ENCODE assay signal across 1 cellular context in the genomic region with DNA sequence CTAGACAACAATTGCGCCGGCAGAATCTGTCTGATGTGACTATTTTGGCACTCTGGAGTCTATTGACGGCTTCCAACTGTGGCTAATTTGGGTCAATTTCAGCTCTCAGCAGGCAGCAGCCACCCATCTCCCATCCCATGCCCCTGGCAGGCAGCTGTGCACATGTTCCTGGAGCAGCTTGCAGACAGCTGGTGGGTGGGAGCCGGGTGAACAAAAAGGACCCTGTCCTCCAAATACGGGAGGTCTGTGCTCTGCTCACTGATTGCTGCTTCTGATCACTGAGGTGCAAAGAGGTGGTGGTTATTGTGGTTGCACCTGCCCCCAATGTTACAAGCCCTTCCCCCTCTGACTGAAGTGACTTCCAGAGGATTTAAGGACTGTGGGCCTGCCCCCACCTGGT.
TF ChIP-seq lines count a peak whose summit lies in the region.

No MANE protein-coding gene starts in this region.

TF ChIP-seq in HepG2, 621 proteins besides CTCF, POLR2A, EP300 and RAD21:
- TF ChIP-seq GTF3A (CRISPR knock-in tag; conservative IDR thresholded peaks at IDR 0.05), result no peak
- TF ChIP-seq ARNT2 (CRISPR knock-in tag; IDR thresholded peaks at IDR 0.05; ENCODE audit: low read depth), result no peak
- TF ChIP-seq, protein P1, sequence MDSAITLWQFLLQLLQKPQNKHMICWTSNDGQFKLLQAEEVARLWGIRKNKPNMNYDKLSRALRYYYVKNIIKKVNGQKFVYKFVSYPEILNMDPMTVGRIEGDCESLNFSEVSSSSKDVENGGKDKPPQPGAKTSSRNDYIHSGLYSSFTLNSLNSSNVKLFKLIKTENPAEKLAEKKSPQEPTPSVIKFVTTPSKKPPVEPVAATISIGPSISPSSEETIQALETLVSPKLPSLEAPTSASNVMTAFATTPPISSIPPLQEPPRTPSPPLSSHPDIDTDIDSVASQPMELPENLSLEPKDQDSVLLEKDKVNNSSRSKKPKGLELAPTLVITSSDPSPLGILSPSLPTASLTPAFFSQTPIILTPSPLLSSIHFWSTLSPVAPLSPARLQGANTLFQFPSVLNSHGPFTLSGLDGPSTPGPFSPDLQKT (CRISPR knock-in tag; IDR thresholded peaks at IDR 0.05; ENCODE audit: borderline replicate concordance), result no peak
- TF ChIP-seq DR1 (CRISPR knock-in tag; IDR thresholded peaks at IDR 0.05), result no peak
- no peak for TF ChIP-seq NFIB (CRISPR knock-in tag; IDR thresholded peaks at IDR 0.05; ENCODE audit: borderline replicate concordance)
- no peak for TF ChIP-seq NR3C1 (CRISPR knock-in tag; IDR thresholded peaks at IDR 0.05)
- no peak for TF ChIP-seq SNRNP70 (IDR thresholded peaks at IDR 0.05; ENCODE audit: low read depth, low read length)
- TF ChIP-seq SMC3 (IDR thresholded peaks at IDR 0.05; ENCODE audit: low read length), result no peak
- TF ChIP-seq TBX3 (IDR thresholded peaks at IDR 0.05; ENCODE audit: borderline replicate concordance), result no peak
- TF ChIP-seq NR1H2 (CRISPR knock-in tag; IDR thresholded peaks at IDR 0.05; ENCODE audit: borderline replicate concordance, low read depth), result no peak
- TF ChIP-seq, protein P2, sequence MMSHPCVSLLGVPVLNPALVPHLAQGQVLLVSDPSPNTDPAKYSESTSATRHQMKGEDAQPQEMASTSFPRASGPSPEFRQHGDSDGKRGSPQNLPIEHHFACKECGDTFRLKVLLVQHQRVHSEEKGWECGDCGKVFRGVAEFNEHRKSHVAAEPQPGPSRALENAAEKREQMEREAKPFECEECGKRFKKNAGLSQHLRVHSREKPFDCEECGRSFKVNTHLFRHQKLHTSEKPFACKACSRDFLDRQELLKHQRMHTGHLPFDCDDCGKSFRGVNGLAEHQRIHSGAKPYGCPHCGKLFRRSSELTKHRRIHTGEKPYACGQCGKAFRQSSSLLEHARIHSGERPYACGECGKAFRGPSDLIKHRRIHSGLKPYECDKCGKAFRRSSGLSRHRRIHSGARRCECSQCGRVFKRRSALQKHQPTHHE (CRISPR knock-in tag; IDR thresholded peaks at IDR 0.05; ENCODE audit: borderline replicate concordance), result no peak
- TF ChIP-seq, protein P3, sequence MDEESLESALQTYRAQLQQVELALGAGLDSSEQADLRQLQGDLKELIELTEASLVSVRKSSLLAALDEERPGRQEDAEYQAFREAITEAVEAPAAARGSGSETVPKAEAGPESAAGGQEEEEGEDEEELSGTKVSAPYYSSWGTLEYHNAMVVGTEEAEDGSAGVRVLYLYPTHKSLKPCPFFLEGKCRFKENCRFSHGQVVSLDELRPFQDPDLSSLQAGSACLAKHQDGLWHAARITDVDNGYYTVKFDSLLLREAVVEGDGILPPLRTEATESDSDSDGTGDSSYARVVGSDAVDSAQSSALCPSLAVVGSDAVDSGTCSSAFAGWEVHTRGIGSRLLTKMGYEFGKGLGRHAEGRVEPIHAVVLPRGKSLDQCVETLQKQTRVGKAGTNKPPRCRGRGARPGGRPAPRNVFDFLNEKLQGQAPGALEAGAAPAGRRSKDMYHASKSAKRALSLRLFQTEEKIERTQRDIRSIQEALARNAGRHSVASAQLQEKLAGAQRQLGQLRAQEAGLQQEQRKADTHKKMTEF (CRISPR knock-in tag; IDR thresholded peaks at IDR 0.05), result no peak
- no peak for TF ChIP-seq ZNF484 (CRISPR knock-in tag; IDR thresholded peaks at IDR 0.05; ENCODE audit: borderline replicate concordance, low read depth)
